Comparison of ENCODE assay signal across 19 cellular contexts in genomic region chr3:66620185-66620803, GRCh38.
DNase-seq lines count a peak whose midpoint lies in the region; ATAC-seq, FAIRE-seq and TF ChIP-seq lines count a peak whose summit lies in the region.
"Had no signal": no experiment of that assay in that cellular context is flagged by ENCODE, and none has a peak within 500 bp of the region (broad histone marks: within the 10 kb centered on the region; RNA-seq: fewer than 3 reads in every experiment).

No MANE protein-coding gene starts in this region.

- peak overlapping the region; percentile 42 for H2AFZ ChIP-seq in astrocyte (ENCODE audit: low read depth, low read length)

- TF ChIP-seq CTCF in astrocyte (IDR thresholded peaks at IDR 0.05; ENCODE audit: insufficient read depth, low read depth, low read length) (no peak), endodermal cell (conservative IDR thresholded peaks at IDR 0.05) (no peak), nephron progenitor cell (IDR thresholded peaks at IDR 0.05) (no peak), osteocyte (IDR thresholded peaks at IDR 0.05) (no peak), heart left ventricle (IDR thresholded peaks at IDR 0.05) (no peak)

- ATAC-seq in heart left ventricle: no peak
- ATAC-seq: K562, Right ventricle myocardium inferior had no signal

- H3K36me3 ChIP-seq in astrocyte (ENCODE audit: insufficient read depth, low read length): no peaks in the 10 kb centered on the region
- no peaks in the 10 kb centered on the region for H3K36me3 ChIP-seq in endodermal cell (ENCODE audit: control insufficient read depth, insufficient read depth, low read length)
- no peaks in the 10 kb centered on the region for H3K36me3 ChIP-seq in heart left ventricle
- H3K36me3 ChIP-seq: Peyer's patch had no signal

- FAIRE-seq in astrocyte (lab: Jason Lieb, UNC): no peak
- FAIRE-seq: K562 had no signal

- H3K36me3 Mint-ChIP-seq in astrocyte (ENCODE audit: low read depth, unreplicated experiment): no peaks in the 10 kb centered on the region
- H3K36me3 Mint-ChIP-seq in endodermal cell (ENCODE audit: low read depth): no peaks in the 10 kb centered on the region
- no peaks in the 10 kb centered on the region for H3K36me3 Mint-ChIP-seq in nephron progenitor cell (ENCODE audit: low read depth)
- H3K36me3 Mint-ChIP-seq in osteocyte (ENCODE audit: unreplicated experiment): no peaks in the 10 kb centered on the region

- no peaks in the 10 kb centered on the region for H4K20me1 ChIP-seq in astrocyte (ENCODE audit: insufficient read depth, low read length)

- intact Hi-C loops in heart left ventricle (cut with DNase I): no loop called here

- H3K9me3 ChIP-seq in astrocyte (ENCODE audit: insufficient read depth, low read depth, low read length): no peaks in the 10 kb centered on the region
- H3K9me3 ChIP-seq in endodermal cell (ENCODE audit: control insufficient read depth, low read length): no peaks in the 10 kb centered on the region
- H3K9me3 ChIP-seq in heart left ventricle: no peaks in the 10 kb centered on the region
- H3K9me3 ChIP-seq: Peyer's patch had no signal

- no peak overlapping the region for H3K4me2 ChIP-seq in astrocyte (ENCODE audit: low read length)

- no peak overlapping the region for H3K27ac Mint-ChIP-seq in astrocyte (ENCODE audit: unreplicated experiment)
- H3K27ac Mint-ChIP-seq in endodermal cell: no peak overlapping the region
- peak overlapping the region; percentile 42 for H3K27ac Mint-ChIP-seq in nephron progenitor cell
- H3K27ac Mint-ChIP-seq in osteocyte (ENCODE audit: unreplicated experiment): no peak overlapping the region
- H3K27ac Mint-ChIP-seq: B cell had no signal

- DNase-seq in astrocyte (ENCODE audit: low read depth) (no peak), endodermal cell (no peak), nephron progenitor cell (no peak), erythroblast (lab: John Stamatoyannopoulos, UW) (no peak), osteocyte (ENCODE audit: extremely low spot score, unreplicated experiment) (no peak), heart left ventricle (no peak)
- DNase-seq in stimulated activated CD4-positive, alpha-beta T cell treated with anti-CD3 and anti-CD28 coated beads, Interleukin-15, amount 100 ng/mL, for 24 hours: no peak
- DNase-seq: DMS79 treated with DMSO at 0.1 percent for 48 hours; GOT3; NCI-H1105 treated with DMSO at 0.1 percent for 48 hours; NCI-H1694; NCI-H2081 treated with DMSO at 0.1 percent for 48 hours; NCI-H510A; NCI-H748 treated with DMSO at 0.1 percent for 48 hours; NK-92 treated with Interleukin-12 subunit alpha and Interleukin-12 subunit beta, amount 100 ng/mL, for 24 hours; Peyer's patch had no signal

- H3K4me3 Mint-ChIP-seq in astrocyte (ENCODE audit: unreplicated experiment) (no peak overlapping the region), endodermal cell (no peak overlapping the region), nephron progenitor cell (no peak overlapping the region), osteocyte (ENCODE audit: unreplicated experiment) (no peak overlapping the region)
- H3K4me3 Mint-ChIP-seq: B cell had no signal

- H3K27ac ChIP-seq in astrocyte (ENCODE audit: low read depth, low read length) (no peak overlapping the region), endodermal cell (ENCODE audit: low read depth, low read length) (peak overlapping the region; percentile 61), heart left ventricle (no peak overlapping the region)
- H3K27ac ChIP-seq: Peyer's patch had no signal

- H3K79me2 ChIP-seq in astrocyte (ENCODE audit: insufficient read depth, low read length): no peaks in the 10 kb centered on the region

- H3K27me3 ChIP-seq in astrocyte (ENCODE audit: insufficient read depth, low read length): no peaks in the 10 kb centered on the region
- H3K27me3 ChIP-seq in endodermal cell (ENCODE audit: control insufficient read depth, insufficient read depth, low read length, poor library complexity, severe bottlenecking): no peaks in the 10 kb centered on the region
- no peaks in the 10 kb centered on the region for H3K27me3 ChIP-seq in heart left ventricle
- H3K27me3 ChIP-seq: Peyer's patch had no signal

- H3K4me1 ChIP-seq in astrocyte (ENCODE audit: insufficient read depth, low read length): no peaks in the 10 kb centered on the region
- peaks cover 7% of the 10 kb centered on the region for H3K4me1 ChIP-seq in endodermal cell (ENCODE audit: control insufficient read depth, insufficient read depth, low read length)
- peaks cover 0 to 10% (median 0%) of the 10 kb centered on the region in 12 donors for H3K4me1 ChIP-seq in heart left ventricle

- WGBS in endodermal cell (ENCODE audit: insufficient coverage in 1 of 2, insufficient read length in 1 of 2), 2 experiments: 53 to 83% methylated on average over 9 to 10 of the region's 10 CpGs
- WGBS in heart left ventricle, 4 donors: 82 to 86% (median 84%) methylated on average over 10 of the region's 10 CpGs

- H3K4me1 Mint-ChIP-seq in astrocyte (ENCODE audit: low read depth, unreplicated experiment) (no peaks in the 10 kb centered on the region), endodermal cell (peaks cover 13% of the 10 kb centered on the region), nephron progenitor cell (peaks cover 17% of the 10 kb centered on the region), osteocyte (ENCODE audit: unreplicated experiment) (peaks cover 25% of the 10 kb centered on the region)
- H3K4me1 Mint-ChIP-seq: B cell had no signal

- H3K27me3 Mint-ChIP-seq in astrocyte (ENCODE audit: low read depth, unreplicated experiment): peaks cover 2% of the 10 kb centered on the region
- no peaks in the 10 kb centered on the region for H3K27me3 Mint-ChIP-seq in endodermal cell (ENCODE audit: insufficient read depth)
- H3K27me3 Mint-ChIP-seq in nephron progenitor cell (ENCODE audit: low read depth, poor library complexity): no peaks in the 10 kb centered on the region
- no peaks in the 10 kb centered on the region for H3K27me3 Mint-ChIP-seq in osteocyte (ENCODE audit: unreplicated experiment)

- H3K9me3 Mint-ChIP-seq in astrocyte (ENCODE audit: unreplicated experiment) (no peaks in the 10 kb centered on the region), endodermal cell (no peaks in the 10 kb centered on the region), nephron progenitor cell (no peaks in the 10 kb centered on the region), osteocyte (ENCODE audit: unreplicated experiment) (no peaks in the 10 kb centered on the region)

- TF ChIP-seq POLR2A in erythroblast (IDR thresholded peaks at IDR 0.05; ENCODE audit: low read length) (no peak), heart left ventricle (IDR thresholded peaks at IDR 0.05) (no peak)

- no peak overlapping the region for H3K9ac ChIP-seq in astrocyte (ENCODE audit: low read length)
- no peak overlapping the region for H3K9ac ChIP-seq in endodermal cell (ENCODE audit: extremely low read depth, low read length, poor library complexity, severe bottlenecking)

- H3K4me3 ChIP-seq in astrocyte (ENCODE audit: insufficient read depth, low read depth, low read length) (no peak overlapping the region), endodermal cell (ENCODE audit: low read length) (no peak overlapping the region), heart left ventricle (no peak overlapping the region)
- H3K4me3 ChIP-seq: K562, Peyer's patch had no signal
